In genomic region chr13:88565566-88565965, GRCh38 we compare ENCODE assay signal across 26 cellular contexts.
"Had no signal": no experiment of that assay in that cellular context is flagged by ENCODE, and none has a peak within 500 bp of the region (broad histone marks: within the 10 kb centered on the region; RNA-seq: fewer than 3 reads in every experiment).

No MANE protein-coding gene starts in this region.

- H3K27ac ChIP-seq: colonic mucosa, coronary artery, dorsolateral prefrontal cortex, epithelial cell of prostate, esophagus muscularis mucosa, esophagus squamous epithelium, foreskin keratinocyte, gastrocnemius medialis, gastroesophageal sphincter, heart left ventricle, heart right ventricle, hepatocyte had no signal

- H3K4me3 ChIP-seq: colonic mucosa, coronary artery, dorsolateral prefrontal cortex, esophagus muscularis mucosa, esophagus squamous epithelium, gastrocnemius medialis, gastroesophageal sphincter, heart left ventricle, heart right ventricle, hepatocyte had no signal

- H3K9me3 ChIP-seq: colonic mucosa, esophagus muscularis mucosa, esophagus squamous epithelium, gastrocnemius medialis, gastroesophageal sphincter, heart left ventricle had no signal

- H2AFZ ChIP-seq: hepatocyte had no signal

- H3K4me1 Mint-ChIP-seq: endodermal cell had no signal

- H3K79me2 ChIP-seq: hepatocyte had no signal

- H3K4me3 Mint-ChIP-seq: dendritic cell treated with granulocyte-macrophage colony-stimulating factor and Interleukin-4, amounts not matched to agents 40 ng/mL and 50 ng/mL, for 4 days; effector memory CD8-positive, alpha-beta T cell; endodermal cell had no signal

- H3K4me2 ChIP-seq: hepatocyte had no signal

- H3K27ac Mint-ChIP-seq: dendritic cell treated with granulocyte-macrophage colony-stimulating factor and Interleukin-4, amounts not matched to agents 40 ng/mL and 50 ng/mL, for 4 days; effector memory CD8-positive, alpha-beta T cell; endodermal cell had no signal

- H3K27me3 Mint-ChIP-seq: dendritic cell treated with granulocyte-macrophage colony-stimulating factor and Interleukin-4, amounts not matched to agents 40 ng/mL and 50 ng/mL, for 4 days; effector memory CD8-positive, alpha-beta T cell had no signal

- H3K27me3 ChIP-seq: colonic mucosa, dorsolateral prefrontal cortex, esophagus muscularis mucosa, esophagus squamous epithelium, foreskin keratinocyte, gastrocnemius medialis, gastroesophageal sphincter, heart left ventricle, heart right ventricle, hepatocyte had no signal

- ATAC-seq: effector memory CD8-positive, alpha-beta T cell; esophagus mucosa; foreskin keratinocyte; gastrocnemius medialis; gastroesophageal sphincter; heart left ventricle; heart right ventricle had no signal

- H3K4me1 ChIP-seq: colonic mucosa, esophagus muscularis mucosa, esophagus squamous epithelium, foreskin keratinocyte, gastrocnemius medialis, gastroesophageal sphincter, heart left ventricle, heart right ventricle had no signal

- DNase-seq: colonic mucosa; cortex of kidney; dermis blood vessel endothelial cell; dorsolateral prefrontal cortex; effector CD4-positive, alpha-beta T cell; effector CD8-positive, alpha-beta T cell; effector memory CD4-positive, alpha-beta T cell; effector memory CD8-positive, alpha-beta T cell; endodermal cell; erythroblast; esophagus squamous epithelium; foreskin fibroblast; foreskin keratinocyte; foreskin melanocyte; gastrocnemius medialis; glutamatergic neuron; head of caudate nucleus; heart left ventricle; heart right ventricle had no signal

- H3K9me3 Mint-ChIP-seq: endodermal cell had no signal

- H3K36me3 ChIP-seq: colonic mucosa, esophagus muscularis mucosa, esophagus squamous epithelium, gastrocnemius medialis, gastroesophageal sphincter, heart left ventricle, heart right ventricle had no signal
